In genomic region chr1:93964096-93964776, GRCh38 we compare ENCODE assay signal across 30 cellular contexts. TPM values are rescaled to one million over a fixed set of nuclear protein-coding genes. Genes with fewer than 3 reads are reported as not detected.
DNase-seq lines count a peak whose midpoint lies in the region; ATAC-seq, FAIRE-seq and TF ChIP-seq lines count a peak whose summit lies in the region.
"Had no signal": no experiment of that assay in that cellular context is flagged by ENCODE, and none has a peak within 500 bp of the region (broad histone marks: within the 10 kb centered on the region; RNA-seq: fewer than 3 reads in every experiment).

No MANE protein-coding gene starts in this region.

- H3K4me3 ChIP-seq in RWPE2 (ENCODE audit: severe bottlenecking): no peak overlapping the region
- H3K4me3 ChIP-seq in esophagus squamous epithelium: no peak overlapping the region
- H3K4me3 ChIP-seq in pancreas: no peak overlapping the region
- H3K4me3 ChIP-seq: adrenal gland; BLaER1 treated with 17β-estradiol and CSF1 and Interleukin-3, amounts not matched to agents 10 nM and 100 nM; colonic mucosa; lung; neural progenitor cell; Peyer's patch; psoas muscle; SJSA1 had no signal

- no peak for TF ChIP-seq POLR2A in esophagus squamous epithelium (IDR thresholded peaks at IDR 0.05)

- H3K27ac ChIP-seq in RWPE2 (ENCODE audit: poor library complexity, severe bottlenecking) (peak overlapping the region; percentile 58), esophagus squamous epithelium (peak overlapping the region; percentile 59 to 77 (median 70)), pancreas (peak overlapping the region in 3 of 4 donors; percentile 31 to 59 (median 35))
- H3K27ac ChIP-seq: adrenal gland; BLaER1 treated with 17β-estradiol and CSF1 and Interleukin-3, amounts not matched to agents 10 nM and 100 nM; colonic mucosa; neural progenitor cell; Peyer's patch; psoas muscle; SJSA1 had no signal

- TF ChIP-seq CTCF in RWPE2 (IDR thresholded peaks at IDR 0.05; ENCODE audit: poor library complexity, severe bottlenecking): no peak
- no peak for TF ChIP-seq CTCF in esophagus squamous epithelium (IDR thresholded peaks at IDR 0.05)
- TF ChIP-seq CTCF in pancreas (IDR thresholded peaks at IDR 0.05): no peak
- no peak for TF ChIP-seq CTCF in omental fat pad (IDR thresholded peaks at IDR 0.05)

- H3K9me3 ChIP-seq in RWPE2 (ENCODE audit: severe bottlenecking) (no peaks in the 10 kb centered on the region), esophagus squamous epithelium (no peaks in the 10 kb centered on the region), pancreas (no peaks in the 10 kb centered on the region)
- H3K9me3 ChIP-seq: adrenal gland, Caco-2, colonic mucosa, Peyer's patch, psoas muscle had no signal

- no peaks in the 10 kb centered on the region for H3K27me3 ChIP-seq in RWPE2 (ENCODE audit: insufficient read depth, poor library complexity, severe bottlenecking)
- no peaks in the 10 kb centered on the region for H3K27me3 ChIP-seq in esophagus squamous epithelium
- H3K27me3 ChIP-seq in pancreas: no peaks in the 10 kb centered on the region
- H3K27me3 ChIP-seq: adrenal gland; BLaER1 treated with 17β-estradiol and CSF1 and Interleukin-3, amounts not matched to agents 10 nM and 100 nM; colonic mucosa; neural progenitor cell; Peyer's patch; SJSA1 had no signal

- peaks cover 33% of the 10 kb centered on the region for H3K4me1 ChIP-seq in RWPE2 (ENCODE audit: insufficient read depth, poor library complexity, severe bottlenecking)
- peaks cover 10 to 63% (median 26%) of the 10 kb centered on the region in 3 donors for H3K4me1 ChIP-seq in esophagus squamous epithelium
- no peaks in the 10 kb centered on the region for H3K4me1 ChIP-seq in pancreas
- H3K4me1 ChIP-seq: Caco-2, colonic mucosa, neural progenitor cell had no signal

- 52 to 65% methylated on average over 3 to 4 of the region's 4 CpGs for WGBS in esophagus squamous epithelium, 2 donors
- WGBS in pancreas, 2 donors: 77% methylated on average over 4 of the region's 4 CpGs

- no peak for FAIRE-seq in pancreas (lab: Jason Lieb, UNC)
- FAIRE-seq: GM19239, urothelium cell line had no signal

- intact Hi-C loops in esophagus squamous epithelium (cut with DNase I): no loop called here
- intact Hi-C loops in pancreas (cut with DNase I): no loop called here

- H3K36me3 ChIP-seq in RWPE2 (ENCODE audit: low read depth) (no peaks in the 10 kb centered on the region), esophagus squamous epithelium (no peaks in the 10 kb centered on the region), pancreas (no peaks in the 10 kb centered on the region)
- H3K36me3 ChIP-seq: adrenal gland; BLaER1 treated with 17β-estradiol and CSF1 and Interleukin-3, amounts not matched to agents 10 nM and 100 nM; colonic mucosa; neural progenitor cell; Peyer's patch; SJSA1 had no signal

- DNase-seq in ELR (ENCODE audit: low read depth) (peak; percentile 8), RWPE2 (ENCODE audit: low spot score) (no peak), esophagus squamous epithelium (lab: John Stamatoyannopoulos, UW) (no peak), pancreas (no peak), omental fat pad (ENCODE audit: low spot score) (no peak), NCI-H510A treated with DMSO at 0.1 percent for 48 hours (lab: John Stamatoyannopoulos, UW) (no peak)
- DNase-seq: activated CD4-positive, CD25-positive, alpha-beta regulatory T cell treated with anti-CD3 and anti-CD28 coated beads, Interleukin-2, amount 50 U/mL, for 72 hours; activated naive CD4-positive, alpha-beta T cell treated with Interleukin-2 at 50 U/mL for 16 hours; activated T-cell treated with anti-CD3 and anti-CD28 coated beads, Interleukin-2, amount 50 U/mL, for 24 hours; adrenal gland; Caco-2; effector memory CD8-positive, alpha-beta T cell; KG1; MV-4-11; NCI-H2171; NCI-H524; NK-92 treated with Interleukin-12 subunit alpha and Interleukin-12 subunit beta, amount 100 ng/mL, for 24 hours; Peyer's patch; psoas muscle; substantia nigra; T-cell had no signal

- no peak for ATAC-seq in RWPE2 (ENCODE audit: low read depth)
- peak in 1 of 4 donors; percentile 9 for ATAC-seq in pancreas
- ATAC-seq in HG03520 (IDR thresholded peaks at IDR 0.05; ENCODE audit: unreplicated experiment): no peak
- ATAC-seq in GM19035 (IDR thresholded peaks at IDR 0.05; ENCODE audit: unreplicated experiment): no peak
- ATAC-seq in omental fat pad (ENCODE audit: low FRiP score): no peak
- ATAC-seq: effector memory CD8-positive, alpha-beta T cell; psoas muscle; T-cell had no signal

RNA-seq across cellular contexts. Expression of gene GCLM, which starts 55.0 kb away (rescaled TPM):
- total RNA-seq in esophagus squamous epithelium: 10 to 100 TPM in 3 of 4 donors, 1 to 10 TPM in 1; 9.3 to 27.0 (median 20.5) TPM
- total RNA-seq in pancreas: 1 to 10 TPM; 3.9 to 9.6 (median 6.7) TPM
- polyA plus RNA-seq in pancreas: 10 to 100 TPM in 1 of 2 donors, 1 to 10 TPM in 1; 2.1 to 10.4 TPM
- 10 to 100 TPM; 16.7 to 43.2 (median 27.7) TPM for total RNA-seq in omental fat pad
